Comparison of ENCODE assay signal across 25 cellular contexts in genomic region chr14:52769889-52770288, GRCh38. TPM values are rescaled to one million over a fixed set of nuclear protein-coding genes. Genes with fewer than 3 reads are reported as not detected.
DNase-seq lines count a peak whose midpoint lies in the region; ATAC-seq and TF ChIP-seq lines count a peak whose summit lies in the region.
"Had no signal": no experiment of that assay in that cellular context is flagged by ENCODE, and none has a peak within 500 bp of the region (broad histone marks: within the 10 kb centered on the region; RNA-seq: fewer than 3 reads in every experiment).

No MANE protein-coding gene starts in this region.

- no peaks in the 10 kb centered on the region for H3K9me3 ChIP-seq in sigmoid colon
- H3K9me3 ChIP-seq: breast epithelium, Caco-2, pancreas had no signal

- no peaks in the 10 kb centered on the region for H3K9me3 Mint-ChIP-seq in activated naive CD4-positive, alpha-beta T cell treated with anti-CD3 and anti-CD28 coated beads, Interleukin-2, amount 50 U/mL, for 24 hours
- no peaks in the 10 kb centered on the region for H3K9me3 Mint-ChIP-seq in activated naive CD8-positive, alpha-beta T cell treated with anti-CD3 and anti-CD28 coated beads for 36 hours
- H3K9me3 Mint-ChIP-seq in naive thymus-derived CD8-positive, alpha-beta T cell, result no peaks in the 10 kb centered on the region
- H3K9me3 Mint-ChIP-seq: activated CD4-positive, alpha-beta T cell treated with anti-CD3 and anti-CD28 coated beads, Interleukin-2, amount 10 ng/mL, durations not matched to agents 7 days and 5 days; neural crest cell; T-helper 1 cell treated with Interleukin-12 subunit alpha and Interleukin-12 subunit beta and Interleukin-4 antibody, amounts not matched to agents 30 μg/mL and 1 μg/mL, for 36 hours had no signal

- peak overlapping the region; percentile 85 for H3K27ac Mint-ChIP-seq in activated naive CD4-positive, alpha-beta T cell treated with anti-CD3 and anti-CD28 coated beads, Interleukin-2, amount 50 U/mL, for 24 hours
- peak overlapping the region; percentile 62 for H3K27ac Mint-ChIP-seq in activated naive CD8-positive, alpha-beta T cell treated with anti-CD3 and anti-CD28 coated beads for 36 hours
- peak overlapping the region in 7 of 10 donors; percentile 15 to 86 (median 48) for H3K27ac Mint-ChIP-seq in naive thymus-derived CD8-positive, alpha-beta T cell
- H3K27ac Mint-ChIP-seq: T-helper 1 cell treated with Interleukin-12 subunit alpha and Interleukin-12 subunit beta and Interleukin-4 antibody, amounts not matched to agents 30 μg/mL and 1 μg/mL, for 36 hours had no signal

- TF ChIP-seq EP300 in sigmoid colon (IDR thresholded peaks at IDR 0.05), result no peak

- peaks cover 9 to 36% (median 13%) of the 10 kb centered on the region in 4 donors for H3K36me3 ChIP-seq in sigmoid colon
- H3K36me3 ChIP-seq: breast epithelium had no signal

- H3K4me1 ChIP-seq in sigmoid colon, result no peaks in the 10 kb centered on the region
- H3K4me1 ChIP-seq: breast epithelium, Caco-2, pancreas had no signal

- no peak overlapping the region for H3K4me3 ChIP-seq in sigmoid colon
- H3K4me3 ChIP-seq: breast epithelium, lung, pancreas, SK-N-MC had no signal

- H3K4me1 Mint-ChIP-seq in activated naive CD4-positive, alpha-beta T cell treated with anti-CD3 and anti-CD28 coated beads, Interleukin-2, amount 50 U/mL, for 24 hours, result peaks cover 26% of the 10 kb centered on the region
- H3K4me1 Mint-ChIP-seq in activated naive CD8-positive, alpha-beta T cell treated with anti-CD3 and anti-CD28 coated beads for 36 hours, result peaks cover 7% of the 10 kb centered on the region
- H3K4me1 Mint-ChIP-seq in naive thymus-derived CD8-positive, alpha-beta T cell, result peaks cover 3 to 17% (median 8%) of the 10 kb centered on the region in 4 donors
- H3K4me1 Mint-ChIP-seq: neural crest cell had no signal

- H3K27me3 ChIP-seq in sigmoid colon, result no peaks in the 10 kb centered on the region
- H3K27me3 ChIP-seq: breast epithelium, pancreas had no signal

- no peak overlapping the region for H3K27ac ChIP-seq in sigmoid colon
- H3K27ac ChIP-seq: breast epithelium, HL-60, pancreas, SK-N-MC had no signal

- intact Hi-C loops in sigmoid colon (cut with DNase I), result no loop called here

- no peak overlapping the region for H3K4me3 Mint-ChIP-seq in activated naive CD4-positive, alpha-beta T cell treated with anti-CD3 and anti-CD28 coated beads, Interleukin-2, amount 50 U/mL, for 24 hours
- H3K4me3 Mint-ChIP-seq in activated naive CD8-positive, alpha-beta T cell treated with anti-CD3 and anti-CD28 coated beads for 36 hours, result no peak overlapping the region
- no peak overlapping the region for H3K4me3 Mint-ChIP-seq in naive thymus-derived CD8-positive, alpha-beta T cell
- H3K4me3 Mint-ChIP-seq: activated CD4-positive, alpha-beta T cell treated with anti-CD3 and anti-CD28 coated beads, Interleukin-2, amount 10 ng/mL, durations not matched to agents 7 days and 5 days; neural crest cell; T-helper 1 cell treated with Interleukin-12 subunit alpha and Interleukin-12 subunit beta and Interleukin-4 antibody, amounts not matched to agents 30 μg/mL and 1 μg/mL, for 36 hours had no signal

- TF ChIP-seq CTCF in sigmoid colon (IDR thresholded peaks at IDR 0.05), result no peak

- POLR2A ChIA-PET in naive thymus-derived CD8-positive, alpha-beta T cell (lab: Charles Lee), result no interaction called here

- no peak for TF ChIP-seq POLR2A in sigmoid colon (IDR thresholded peaks at IDR 0.05)

- no peak for DNase-seq in activated naive CD4-positive, alpha-beta T cell treated with Interleukin-2 at 50 U/mL for 16 hours
- peak; percentile 50 for DNase-seq in HT1080 (ENCODE audit: low read depth)
- no peak for DNase-seq in activated naive CD8-positive, alpha-beta T cell treated with anti-CD3 and anti-CD28 coated beads for 36 hours
- DNase-seq in naive thymus-derived CD8-positive, alpha-beta T cell, result no peak
- DNase-seq in T-helper 9 cell, result no peak
- no peak for DNase-seq in sigmoid colon
- DNase-seq: activated CD4-positive, alpha-beta T cell treated with anti-CD3 and anti-CD28 coated beads, Interleukin-2, amount 10 ng/mL, durations not matched to agents 7 days and 5 days; activated effector memory CD4-positive, alpha-beta T cell treated with anti-CD3 and anti-CD28 coated beads, Interleukin-2, amount 50 U/mL, for 16 hours; amygdala; Caco-2; DMS79; effector memory CD4-positive, alpha-beta T cell; NCI-H1694; pancreas; right cardiac atrium; stimulated activated CD4-positive, alpha-beta T cell treated with anti-CD3 and anti-CD28 coated beads, Interleukin-2, amount 100 ng/mL, for 48 hours had no signal

- H3K36me3 Mint-ChIP-seq in activated naive CD4-positive, alpha-beta T cell treated with anti-CD3 and anti-CD28 coated beads, Interleukin-2, amount 50 U/mL, for 24 hours, result peaks cover 12% of the 10 kb centered on the region
- peaks cover 22% of the 10 kb centered on the region for H3K36me3 Mint-ChIP-seq in activated naive CD8-positive, alpha-beta T cell treated with anti-CD3 and anti-CD28 coated beads for 36 hours
- peaks cover 13 to 84% (median 25%) of the 10 kb centered on the region in 3 donors for H3K36me3 Mint-ChIP-seq in naive thymus-derived CD8-positive, alpha-beta T cell

- H3K27me3 Mint-ChIP-seq in activated naive CD4-positive, alpha-beta T cell treated with anti-CD3 and anti-CD28 coated beads, Interleukin-2, amount 50 U/mL, for 24 hours, result no peaks in the 10 kb centered on the region
- H3K27me3 Mint-ChIP-seq in activated naive CD8-positive, alpha-beta T cell treated with anti-CD3 and anti-CD28 coated beads for 36 hours, result no peaks in the 10 kb centered on the region
- H3K27me3 Mint-ChIP-seq in naive thymus-derived CD8-positive, alpha-beta T cell, result no peaks in the 10 kb centered on the region
- H3K27me3 Mint-ChIP-seq: activated CD4-positive, alpha-beta T cell treated with anti-CD3 and anti-CD28 coated beads, Interleukin-2, amount 10 ng/mL, durations not matched to agents 7 days and 5 days had no signal

- no peak for ATAC-seq in naive thymus-derived CD8-positive, alpha-beta T cell
- no peak for ATAC-seq in GM21723 (IDR thresholded peaks at IDR 0.05; ENCODE audit: unreplicated experiment)
- ATAC-seq: HepG2, pancreas, right cardiac atrium had no signal

RNA-seq across cellular contexts. Expression of gene GNPNAT1, which starts 21.5 kb away (rescaled TPM):
- total RNA-seq in HT1080 (2014; rRNA removed; shearing (Covaris generic)), result 55.5 and 69.2 TPM in 2 replicates
- polyA plus RNA-seq in HT1080 (2015; cell fraction: cytosol; rRNA removed), result 76.5 and 86.5 TPM in 2 replicates
- polyA plus RNA-seq in HT1080 (2015; cell fraction: nucleus; rRNA removed), result 29.8 and 33.1 TPM in 2 replicates
- 10 to 100 TPM; 42.2 to 42.4 TPM for total RNA-seq in activated naive CD8-positive, alpha-beta T cell treated with anti-CD3 and anti-CD28 coated beads for 36 hours
- total RNA-seq in naive thymus-derived CD8-positive, alpha-beta T cell, result 10 to 100 TPM in 1 of 2 experiments, 1 to 10 TPM in 1; 8.3 to 12.6 TPM
- polyA plus RNA-seq in naive thymus-derived CD8-positive, alpha-beta T cell, result 10 to 100 TPM; 10.9 to 12.9 (median 11.2) TPM
- total RNA-seq in sigmoid colon, result 10 to 100 TPM; 13.3 to 18.8 (median 15.3) TPM
- 10 to 100 TPM; 24.0 to 34.9 (median 27.8) TPM for polyA plus RNA-seq in sigmoid colon

RNA-seq across cellular contexts. Expression of gene STYX, which starts 39.9 kb away (rescaled TPM):
- total RNA-seq in HT1080 (2014; rRNA removed; shearing (Covaris generic)), result 6.8 and 9.7 TPM in 2 replicates
- polyA plus RNA-seq in HT1080 (2015; cell fraction: cytosol; rRNA removed), result 15.5 and 18.6 TPM in 2 replicates
- 8.6 and 9.0 TPM in 2 replicates for polyA plus RNA-seq in HT1080 (2015; cell fraction: nucleus; rRNA removed)
- total RNA-seq in activated naive CD8-positive, alpha-beta T cell treated with anti-CD3 and anti-CD28 coated beads for 36 hours, result 10 to 100 TPM; 16.3 to 17.5 TPM
- 10 to 100 TPM; 43.0 to 48.8 TPM for total RNA-seq in naive thymus-derived CD8-positive, alpha-beta T cell
- 10 to 100 TPM; 22.9 to 30.5 (median 25.6) TPM for polyA plus RNA-seq in naive thymus-derived CD8-positive, alpha-beta T cell
- 10 to 100 TPM; 18.6 to 24.7 (median 23.0) TPM for total RNA-seq in sigmoid colon
- 1 to 10 TPM; 6.3 to 8.1 (median 7.2) TPM for polyA plus RNA-seq in sigmoid colon
